8 cellular contexts compared by ENCODE assay signal in genomic region chr4:109432676-109433075, GRCh38. TPM values are rescaled to one million over a fixed set of nuclear protein-coding genes. Genes with fewer than 3 reads are reported as not detected.
DNase-seq lines count a peak whose midpoint lies in the region; TF ChIP-seq lines count a peak whose summit lies in the region.

No MANE protein-coding gene starts in this region.

- POLR2A ChIA-PET in HEK293T (lab: Yijun Ruan, JAX): interaction anchor here (1.1 kb wide), 1 partner anchor 127 kb away, joined by 3 read pairs; the partner anchor contains the start of gene MCUB

- no peak for DNase-seq in caudate nucleus (lab: John Stamatoyannopoulos, UW)
- DNase-seq in mesendoderm: peak; percentile 64
- DNase-seq in NCI-H510A treated with DMSO at 0.1 percent for 48 hours (lab: John Stamatoyannopoulos, UW): no peak
- DNase-seq in SKM-1 treated with dmso at 0.1 percent for 144 hours (lab: John Stamatoyannopoulos, UW; ENCODE audit: unreplicated experiment): no peak
- DNase-seq in NCI-H345 (lab: John Stamatoyannopoulos, UW): no peak
- no peak for DNase-seq in HEK293T (ENCODE audit: extremely low spot score)

- H3K23ac ChIP-seq in mesendoderm (ENCODE audit: low read length): no peak overlapping the region

- H3K27ac ChIP-seq in BLaER1 treated with 17β-estradiol and CSF1 and Interleukin-3, amounts not matched to agents 10 nM and 100 nM: peak overlapping the region; percentile 89 to 95 (median 93)
- H3K27ac ChIP-seq in caudate nucleus (ENCODE audit: low read depth, low read length) (peak overlapping the region; percentile 90), mesendoderm (ENCODE audit: low read depth, low read length) (no peak overlapping the region)

- CTCF ChIA-PET in HEK293T (lab: Yijun Ruan, JAX): interaction anchor here (0.6 to 1.4 kb wide), 9 partner anchors 9 to 391 kb away, joined by 3 to 4 read pairs (median 3); no protein-coding TSS in a partner anchor

- TF ChIP-seq CTCF in Loucy (conservative IDR thresholded peaks at IDR 0.05; ENCODE audit: low read length): no peak

- H3K9ac ChIP-seq in BLaER1 treated with 17β-estradiol and CSF1 and Interleukin-3, amounts not matched to agents 10 nM and 100 nM: peak overlapping the region; percentile 89 to 97 (median 94)
- H3K9ac ChIP-seq in Loucy (ENCODE audit: low read depth, low read length, poor library complexity, severe bottlenecking) (peak overlapping the region; percentile 76), mesendoderm (ENCODE audit: low read length) (peak overlapping the region; percentile 71)

- no peak overlapping the region for H2BK15ac ChIP-seq in mesendoderm (replicated peaks; ENCODE audit: low read depth)

- H3K56ac ChIP-seq in mesendoderm (ENCODE audit: low read length): peak overlapping the region; percentile 73

- no peaks in the 10 kb centered on the region for H3K9me3 ChIP-seq in BLaER1 treated with 17β-estradiol and CSF1 and Interleukin-3, amounts not matched to agents 10 nM and 100 nM (replicated peaks in 1 of 11)
- H3K9me3 ChIP-seq in Loucy (ENCODE audit: insufficient read depth, low read depth, low read length): no peaks in the 10 kb centered on the region

- H2AFZ ChIP-seq in Loucy (ENCODE audit: low read length): peak overlapping the region; percentile 91

- peaks cover 23 to 43% (median 34%) of the 10 kb centered on the region in 10 experiments for H3K4me1 ChIP-seq in BLaER1 treated with 17β-estradiol and CSF1 and Interleukin-3, amounts not matched to agents 10 nM and 100 nM
- peaks cover 35% of the 10 kb centered on the region for H3K4me1 ChIP-seq in Loucy (ENCODE audit: insufficient read depth, low read length, poor library complexity, severe bottlenecking)
- peaks cover 12% of the 10 kb centered on the region for H3K4me1 ChIP-seq in mesendoderm (ENCODE audit: control insufficient read depth, low read depth, low read length)

- peak overlapping the region; percentile 57 for H3K18ac ChIP-seq in mesendoderm (ENCODE audit: low read length)

- peaks cover 8 to 22% (median 14%) of the 10 kb centered on the region in 11 experiments; a peak in 16 of 22 replicates for H3K36me3 ChIP-seq in BLaER1 treated with 17β-estradiol and CSF1 and Interleukin-3, amounts not matched to agents 10 nM and 100 nM
- H3K36me3 ChIP-seq in Loucy (ENCODE audit: insufficient read depth, low read length): no peaks in the 10 kb centered on the region
- no peaks in the 10 kb centered on the region for H3K36me3 ChIP-seq in mesendoderm (ENCODE audit: control insufficient read depth, insufficient read depth, low read length)

- no peak overlapping the region for H3K4ac ChIP-seq in mesendoderm (ENCODE audit: low read depth, low read length)

- H3K4me2 ChIP-seq in BLaER1 treated with 17β-estradiol and CSF1 and Interleukin-3, amounts not matched to agents 10 nM and 100 nM: peak overlapping the region; percentile 68 to 95 (median 87)
- peak overlapping the region; percentile 86 for H3K4me2 ChIP-seq in Loucy (ENCODE audit: low read depth, low read length, poor library complexity, severe bottlenecking)
- H3K4me2 ChIP-seq in mesendoderm (ENCODE audit: low read length): peak overlapping the region; percentile 57

- no CpG with 5 or more reads among the region's 3 CpGs for WGBS in mesendoderm (ENCODE audit: extremely low coverage, insufficient coverage, low lambda C conversion rate)

- H4K8ac ChIP-seq in mesendoderm (ENCODE audit: low read depth, low read length): no peak overlapping the region

- H3K79me2 ChIP-seq in Loucy (ENCODE audit: insufficient read depth, low read length) (peaks cover 54% of the 10 kb centered on the region), mesendoderm (ENCODE audit: control insufficient read depth, insufficient read depth, low read length) (peaks cover 32% of the 10 kb centered on the region)

- H2BK5ac ChIP-seq in mesendoderm (ENCODE audit: low read length): no peak overlapping the region

- peak overlapping the region; percentile 95 for H4K5ac ChIP-seq in mesendoderm (ENCODE audit: low read length)

- H2BK120ac ChIP-seq in mesendoderm (ENCODE audit: low read depth, low read length): no peak overlapping the region

- H2AK5ac ChIP-seq in mesendoderm (ENCODE audit: low read length): no peak overlapping the region

- H3K27me3 ChIP-seq in BLaER1 treated with 17β-estradiol and CSF1 and Interleukin-3, amounts not matched to agents 10 nM and 100 nM: no peaks in the 10 kb centered on the region
- H3K27me3 ChIP-seq in Loucy (ENCODE audit: insufficient read depth, low read length, poor library complexity, severe bottlenecking) (no peaks in the 10 kb centered on the region), mesendoderm (ENCODE audit: insufficient read depth, low read length, poor library complexity) (no peaks in the 10 kb centered on the region)

- no peaks in the 10 kb centered on the region for H3F3A ChIP-seq in Loucy (ENCODE audit: low read depth)

- H3K9me2 ChIP-seq in Loucy (replicated peaks; ENCODE audit: low read depth, low read length): no peaks in the 10 kb centered on the region

- peak overlapping the region; percentile 68 to 92 (median 86) for H3K4me3 ChIP-seq in BLaER1 treated with 17β-estradiol and CSF1 and Interleukin-3, amounts not matched to agents 10 nM and 100 nM
- peak overlapping the region; percentile 80 for H3K4me3 ChIP-seq in Loucy (ENCODE audit: low read length, poor library complexity, severe bottlenecking)
- H3K4me3 ChIP-seq in mesendoderm (ENCODE audit: low read length): no peak overlapping the region

- H3K79me1 ChIP-seq in mesendoderm (ENCODE audit: low read length): peaks cover 6% of the 10 kb centered on the region

- H4K20me1 ChIP-seq in BLaER1 treated with 17β-estradiol and CSF1 and Interleukin-3, amounts not matched to agents 10 nM and 100 nM: peaks cover 34 to 36% (median 36%) of the 10 kb centered on the region in 11 experiments
- peaks cover 31% of the 10 kb centered on the region for H4K20me1 ChIP-seq in Loucy (ENCODE audit: insufficient read depth, low read length, poor library complexity, severe bottlenecking)

TF ChIP-seq in HEK293T, 16 proteins besides CTCF, POLR2A, EP300 and RAD21:
- TF ChIP-seq NFRKB (IDR thresholded peaks at IDR 0.05) (no peak), TARDBP (IDR thresholded peaks at IDR 0.05) (no peak), BHLHE40 (IDR thresholded peaks at IDR 0.05; ENCODE audit: borderline replicate concordance) (no peak), L3MBTL2 (conservative IDR thresholded peaks at IDR 0.05) (no peak), ARNT (IDR thresholded peaks at IDR 0.05) (no peak), LEF1 (IDR thresholded peaks at IDR 0.05; ENCODE audit: borderline replicate concordance) (no peak), FOXM1 (IDR thresholded peaks at IDR 0.05; ENCODE audit: borderline replicate concordance) (no peak), ELF4 (IDR thresholded peaks at IDR 0.05) (no peak), SUZ12 (IDR thresholded peaks at IDR 0.05) (no peak), FOXK2 (IDR thresholded peaks at IDR 0.05) (no peak), PKNOX1 (IDR thresholded peaks at IDR 0.05) (no peak; the same call in 1 of the 2 replicates), FOXA1 (IDR thresholded peaks at IDR 0.05) (no peak), SP1 (IDR thresholded peaks at IDR 0.05) (no peak), CTBP1 (IDR thresholded peaks at IDR 0.05; ENCODE audit: borderline replicate concordance) (no peak), HDGF (IDR thresholded peaks at IDR 0.05; ENCODE audit: borderline replicate concordance) (no peak), ZNF384 (IDR thresholded peaks at IDR 0.05) (no peak)
TF ChIP-seq in HEK293T: peak in this region for 0.

RNA-seq across cellular contexts. Expression of gene SEC24B, which starts 0.9 kb away (rescaled TPM):
- 19.4 TPM for polyA plus RNA-seq in mesendoderm (2013, experiment 1 of 2)
- polyA plus RNA-seq in mesendoderm (2013, experiment 2 of 2): 18.5 TPM
